13 cellular contexts compared by ENCODE assay signal in the genomic region with DNA sequence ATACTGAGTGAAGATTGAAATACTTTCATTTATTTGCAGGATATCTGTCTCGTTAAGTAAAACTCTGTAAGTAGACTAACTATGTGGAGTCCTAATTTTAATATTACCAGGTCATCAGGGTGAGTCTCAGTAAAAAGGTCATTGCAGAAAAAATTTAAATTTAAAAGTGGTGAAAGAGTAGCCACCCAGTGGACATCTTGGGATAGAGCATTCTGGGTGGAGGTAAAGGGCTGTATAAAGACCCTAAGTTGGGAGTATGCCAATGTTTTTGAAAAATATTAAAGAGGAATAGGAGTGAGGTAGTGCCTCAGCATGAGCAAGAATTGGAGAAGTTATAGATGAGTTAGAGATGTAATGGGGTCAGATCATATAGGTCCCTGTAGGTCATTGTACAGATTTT.
A peak's percentile ranks its signal among the peaks of the same experiment; 100 is the strongest.
DNase-seq lines count a peak whose midpoint lies in the region; ATAC-seq and TF ChIP-seq lines count a peak whose summit lies in the region.
"Had no signal": no experiment of that assay in that cellular context is flagged by ENCODE, and none has a peak within 500 bp of the region (broad histone marks: within the 10 kb centered on the region; RNA-seq: fewer than 3 reads in every experiment).

No MANE protein-coding gene starts in this region.

- H3K27ac ChIP-seq in CD4-positive, alpha-beta T cell (ENCODE audit: low read depth, low read length), result no peak overlapping the region
- H3K27ac ChIP-seq in H9 (ENCODE audit: insufficient read length, low read depth, low read length), result no peak overlapping the region
- no peak overlapping the region for H3K27ac ChIP-seq in lower lobe of right lung
- H3K27ac ChIP-seq in CD8-positive, alpha-beta T cell (ENCODE audit: low read depth, low read length), result no peak overlapping the region
- H3K27ac ChIP-seq: ascending aorta had no signal

- no peak overlapping the region for H4K91ac ChIP-seq in H9 (ENCODE audit: insufficient read length, low read depth, low read length)

- H3K4me1 Mint-ChIP-seq in CD4-positive, alpha-beta T cell (ENCODE audit: low read depth), result no peaks in the 10 kb centered on the region
- no peaks in the 10 kb centered on the region for H3K4me1 Mint-ChIP-seq in H9
- H3K4me1 Mint-ChIP-seq in WTC11, result no peaks in the 10 kb centered on the region; the same call in 1 of the 2 replicates
- no peaks in the 10 kb centered on the region for H3K4me1 Mint-ChIP-seq in CD8-positive, alpha-beta T cell (ENCODE audit: low read depth)

- H3K27ac Mint-ChIP-seq in CD4-positive, alpha-beta T cell, result no peak overlapping the region
- no peak overlapping the region for H3K27ac Mint-ChIP-seq in H9
- no peak overlapping the region for H3K27ac Mint-ChIP-seq in WTC11
- H3K27ac Mint-ChIP-seq in CD8-positive, alpha-beta T cell, result no peak overlapping the region

- H4K20me1 ChIP-seq in H9 (ENCODE audit: control insufficient read depth, insufficient read depth, insufficient read length), result no peaks in the 10 kb centered on the region

- H3K18ac ChIP-seq in H9 (ENCODE audit: insufficient read length, low read depth, low read length), result no peak overlapping the region

- POLR2A ChIA-PET in CD4-positive, alpha-beta T cell (lab: Charles Lee), result interaction anchor here (0.6 kb wide), 1 partner anchor 958 kb away, joined by 3 read pairs; no protein-coding TSS in a partner anchor
- POLR2A ChIA-PET in WTC11 (lab: Charles Lee), result no interaction called here
- POLR2A ChIA-PET in CD8-positive, alpha-beta T cell (lab: Charles Lee), result no interaction called here

- no peak overlapping the region for H3K23ac ChIP-seq in H9 (ENCODE audit: insufficient read length, low read depth, low read length)

- DNase-seq in CD4-positive, alpha-beta T cell, result no peak
- DNase-seq in H9 (no peak), WTC11 (ENCODE audit: low spot score) (no peak), iPS-NIHi7 (ENCODE audit: extremely low spot score) (peak; percentile 29), lower lobe of right lung (no peak)
- DNase-seq in CD8-positive, alpha-beta T cell, result no peak
- no peak for DNase-seq in stimulated activated naive CD4-positive, alpha-beta T cell treated with Interleukin-2 at 50 U/mL for 16 hours (lab: John Stamatoyannopoulos, UW)
- DNase-seq: COR-L47, NCI-H345, retina, Right ventricle myocardium superior had no signal

- no peaks in the 10 kb centered on the region for H3K4me1 ChIP-seq in H9 (ENCODE audit: insufficient read depth, low read length)
- no peaks in the 10 kb centered on the region for H3K4me1 ChIP-seq in lower lobe of right lung
- H3K4me1 ChIP-seq in CD8-positive, alpha-beta T cell (ENCODE audit: insufficient read depth, low read length), result no peaks in the 10 kb centered on the region
- H3K4me1 ChIP-seq: ascending aorta had no signal

- no peaks in the 10 kb centered on the region for H3K36me3 Mint-ChIP-seq in CD4-positive, alpha-beta T cell (ENCODE audit: low read depth)
- H3K36me3 Mint-ChIP-seq in H9 (ENCODE audit: insufficient read depth in 1 of 3, low read depth in 3 of 3) (no peaks in the 10 kb centered on the region), WTC11 (no peaks in the 10 kb centered on the region)
- H3K36me3 Mint-ChIP-seq in CD8-positive, alpha-beta T cell, result no peaks in the 10 kb centered on the region

- intact Hi-C loops in CD4-positive, alpha-beta T cell (cut with DNase I, micrococcal nuclease), result no loop called here
- intact Hi-C loops in lower lobe of right lung (cut with DNase I), result no loop called here
- intact Hi-C loops in CD8-positive, alpha-beta T cell (cut with DNase I, micrococcal nuclease), result no loop called here

- no peak overlapping the region for H3K14ac ChIP-seq in H9 (ENCODE audit: insufficient read depth, low read length)

- H2BK5ac ChIP-seq in H9 (ENCODE audit: insufficient read length, low read length), result no peak overlapping the region

- H3K4me2 ChIP-seq in H9 (ENCODE audit: insufficient read depth, insufficient read length, low read length), result no peak overlapping the region

- no CpG with 5 or more reads among the region's 1 CpG for WGBS in H9 (ENCODE audit: extremely low coverage, insufficient read length, low lambda C conversion rate)

- no peak overlapping the region for H2BK120ac ChIP-seq in H9 (ENCODE audit: low read depth, low read length, poor library complexity, severe bottlenecking)

- no peak overlapping the region for H2AFZ ChIP-seq in H9 (ENCODE audit: low read length)

- no peaks in the 10 kb centered on the region for H3K27me3 Mint-ChIP-seq in CD4-positive, alpha-beta T cell
- H3K27me3 Mint-ChIP-seq in H9 (ENCODE audit: low read depth), result no peaks in the 10 kb centered on the region
- H3K27me3 Mint-ChIP-seq in WTC11 (ENCODE audit: low read depth), result no peaks in the 10 kb centered on the region; the same call in 1 of the 2 replicates
- peaks cover 7% of the 10 kb centered on the region for H3K27me3 Mint-ChIP-seq in CD8-positive, alpha-beta T cell (ENCODE audit: low read depth)

- no peak overlapping the region for H2BK12ac ChIP-seq in H9 (ENCODE audit: insufficient read length, low read depth, low read length)

- no peak overlapping the region for H3K56ac ChIP-seq in H9 (ENCODE audit: insufficient read length, low read depth, low read length)

- no peaks in the 10 kb centered on the region for H3K79me2 ChIP-seq in H9 (ENCODE audit: insufficient read depth, low read length)

- H3T11ph ChIP-seq in H9 (ENCODE audit: low read length), result no peak overlapping the region

- no peaks in the 10 kb centered on the region for H3K9me3 ChIP-seq in CD4-positive, alpha-beta T cell (ENCODE audit: control insufficient read depth, low read length)
- H3K9me3 ChIP-seq in H9 (ENCODE audit: control insufficient read depth, low read depth, low read length), result no peaks in the 10 kb centered on the region
- no peaks in the 10 kb centered on the region for H3K9me3 ChIP-seq in lower lobe of right lung
- no peaks in the 10 kb centered on the region for H3K9me3 ChIP-seq in CD8-positive, alpha-beta T cell (ENCODE audit: low read length)
- H3K9me3 ChIP-seq: ascending aorta had no signal

- no peak overlapping the region for H2AK5ac ChIP-seq in H9 (ENCODE audit: insufficient read length, low read length)

- H3K4ac ChIP-seq in H9 (ENCODE audit: low read depth, low read length), result no peak overlapping the region

- no peaks in the 10 kb centered on the region for H3K36me3 ChIP-seq in lower lobe of right lung
- H3K36me3 ChIP-seq in CD8-positive, alpha-beta T cell (ENCODE audit: insufficient read depth, low read length), result no peaks in the 10 kb centered on the region
- H3K36me3 ChIP-seq: ascending aorta had no signal

- no peak overlapping the region for H3K4me3 ChIP-seq in lower lobe of right lung
- no peak overlapping the region for H3K4me3 ChIP-seq in CD8-positive, alpha-beta T cell (ENCODE audit: low read depth, low read length)
- H3K4me3 ChIP-seq: ascending aorta had no signal

- peak; percentile 25 for TF ChIP-seq CTCF in CD4-positive, alpha-beta T cell (IDR thresholded peaks at IDR 0.05)
- TF ChIP-seq CTCF in H9 (conservative IDR thresholded peaks at IDR 0.05) (peak; percentile 65), WTC11 (IDR thresholded peaks at IDR 0.05) (peak; percentile 26; the same call in 1 of the 2 replicates), lower lobe of right lung (IDR thresholded peaks at IDR 0.05) (no peak)
- TF ChIP-seq CTCF in CD8-positive, alpha-beta T cell (IDR thresholded peaks at IDR 0.05), result no peak

- no peaks in the 10 kb centered on the region for H3K23me2 ChIP-seq in H9 (ENCODE audit: insufficient read length, low read depth, low read length, poor library complexity, severe bottlenecking)

- no peak overlapping the region for H3K4me3 Mint-ChIP-seq in CD4-positive, alpha-beta T cell
- H3K4me3 Mint-ChIP-seq in H9 (no peak overlapping the region), WTC11 (no peak overlapping the region)
- no peak overlapping the region for H3K4me3 Mint-ChIP-seq in CD8-positive, alpha-beta T cell

- no peak overlapping the region for H2BK20ac ChIP-seq in H9 (ENCODE audit: low read depth, low read length, poor library complexity, severe bottlenecking)

- no peak overlapping the region for H4K8ac ChIP-seq in H9 (replicated peaks; ENCODE audit: insufficient read length, low read depth, low read length)

- no peak overlapping the region for H2BK15ac ChIP-seq in H9 (ENCODE audit: low read depth, low read length)

- H3K9me3 Mint-ChIP-seq in CD4-positive, alpha-beta T cell, result no peaks in the 10 kb centered on the region
- H3K9me3 Mint-ChIP-seq in H9, result no peaks in the 10 kb centered on the region
- no peaks in the 10 kb centered on the region for H3K9me3 Mint-ChIP-seq in WTC11
- H3K9me3 Mint-ChIP-seq in CD8-positive, alpha-beta T cell, result no peaks in the 10 kb centered on the region

- H4K5ac ChIP-seq in H9 (ENCODE audit: insufficient read length, low read depth, low read length), result no peak overlapping the region

- CTCF ChIA-PET in CD4-positive, alpha-beta T cell (lab: Charles Lee), result no interaction called here
- CTCF ChIA-PET in WTC11 (lab: Charles Lee), result no interaction called here
- CTCF ChIA-PET in CD8-positive, alpha-beta T cell (lab: Charles Lee), result no interaction called here

- H3K79me1 ChIP-seq in H9 (ENCODE audit: insufficient read depth, low read depth, low read length, poor library complexity, severe bottlenecking), result no peaks in the 10 kb centered on the region

- peaks cover 6% of the 10 kb centered on the region for H3K27me3 ChIP-seq in CD4-positive, alpha-beta T cell (ENCODE audit: control insufficient read depth, insufficient read depth, low read length)
- H3K27me3 ChIP-seq in H9 (ENCODE audit: insufficient read depth, low read length), result no peaks in the 10 kb centered on the region
- no peaks in the 10 kb centered on the region for H3K27me3 ChIP-seq in lower lobe of right lung (ENCODE audit: low read depth)
- H3K27me3 ChIP-seq in CD8-positive, alpha-beta T cell (ENCODE audit: insufficient read depth, low read length), result no peaks in the 10 kb centered on the region
- H3K27me3 ChIP-seq: ascending aorta had no signal

- no peak for ATAC-seq in CD4-positive, alpha-beta T cell (ENCODE audit: poor library complexity)
- ATAC-seq in WTC11, result peak; percentile 74
- no peak for ATAC-seq in lower lobe of right lung
- ATAC-seq in CD8-positive, alpha-beta T cell, result no peak
- ATAC-seq in HG03342 (IDR thresholded peaks at IDR 0.05; ENCODE audit: unreplicated experiment), result no peak

- no peak overlapping the region for H3K9ac ChIP-seq in H9 (ENCODE audit: extremely low read depth, insufficient read length, low read length)

TF ChIP-seq in WTC11, 78 proteins besides CTCF, POLR2A, EP300 and RAD21 (continues in another document):
- TF ChIP-seq, protein P1, sequence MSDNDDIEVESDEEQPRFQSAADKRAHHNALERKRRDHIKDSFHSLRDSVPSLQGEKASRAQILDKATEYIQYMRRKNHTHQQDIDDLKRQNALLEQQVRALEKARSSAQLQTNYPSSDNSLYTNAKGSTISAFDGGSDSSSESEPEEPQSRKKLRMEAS (CRISPR knock-in tag; IDR thresholded peaks at IDR 0.05), result no peak
- no peak for TF ChIP-seq GRHL2 (CRISPR knock-in tag; IDR thresholded peaks at IDR 0.05; ENCODE audit: insufficient replicate concordance, severe bottlenecking)

Comparison
In these comparisons a context has a peak if more than half of its experiments do, and no peak if none do; other contexts are left out.
1. CTCF ChIP-seq: peak in CD4-positive, alpha-beta T cell (single experiment), H9 (single experiment) and WTC11 (single experiment); none in lower lobe of right lung (single experiment) and CD8-positive, alpha-beta T cell (single experiment).